ENCODE assay signal across 8 cellular contexts in genomic region chr3:71087109-71088018, GRCh38.
DNase-seq lines count a peak whose midpoint lies in the region; ATAC-seq and TF ChIP-seq lines count a peak whose summit lies in the region.

No MANE protein-coding gene starts in this region.

- H3K4me1 ChIP-seq in CD4-positive, alpha-beta memory T cell (ENCODE audit: insufficient read depth, low read length) = peaks cover 89% of the 10 kb centered on the region
- H3K4me1 ChIP-seq in adipocyte (ENCODE audit: control insufficient read depth, insufficient read depth, low read length) = no peaks in the 10 kb centered on the region
- peaks cover 0 to 31% (median 7%) of the 10 kb centered on the region in 9 donors for H3K4me1 ChIP-seq in heart right ventricle

- CTCF ChIA-PET in CD4-positive, alpha-beta memory T cell (lab: Charles Lee; ENCODE audit: partially characterized antibody) = interaction anchor here (0.9 to 3.9 kb wide), 5 partner anchors 10 to 424 kb away, joined by 3 to 18 read pairs (median 4); no protein-coding TSS in a partner anchor

- no peak overlapping the region for H3K9ac ChIP-seq in adipocyte (ENCODE audit: low read length)

- H3K9me3 Mint-ChIP-seq in CD4-positive, alpha-beta memory T cell = peaks cover 0 to 4% (median 2%) of the 10 kb centered on the region in 8 donors

- H3K4me3 ChIP-seq in CD4-positive, alpha-beta memory T cell (ENCODE audit: low read length in 2 of 2) = peak overlapping the region in 1 of 2 donors; percentile 36
- H3K4me3 ChIP-seq in adipocyte (ENCODE audit: low read length) (no peak overlapping the region), heart right ventricle (no peak overlapping the region)

- intact Hi-C loops in CD4-positive, alpha-beta memory T cell (cut with micrococcal nuclease) = loop anchor here (1.0 kb wide), 3 partner anchors 8 to 43 kb away; no protein-coding TSS in a partner anchor
- intact Hi-C loops in heart right ventricle (cut with DNase I) = loop anchor here in 1 of 10 donors (10.0 kb wide), 1 partner anchor 533 kb away; no protein-coding TSS in a partner anchor

- peak overlapping the region; percentile 65 to 91 (median 77) for H3K4me3 Mint-ChIP-seq in CD4-positive, alpha-beta memory T cell

- WGBS in heart right ventricle, 2 donors = 89 to 91% methylated on average over 9 of the region's 9 CpGs

- no peaks in the 10 kb centered on the region for H3K9me3 ChIP-seq in CD4-positive, alpha-beta memory T cell (ENCODE audit: control insufficient read depth in 1 of 2, low read length in 2 of 2)
- H3K9me3 ChIP-seq in adipocyte (ENCODE audit: control insufficient read depth, low read length) (no peaks in the 10 kb centered on the region), heart right ventricle (no peaks in the 10 kb centered on the region)

- peaks cover 64 to 87% (median 76%) of the 10 kb centered on the region in 4 donors for H3K4me1 Mint-ChIP-seq in CD4-positive, alpha-beta memory T cell

- peak overlapping the region; percentile 88 to 98 (median 96) for H3K27ac Mint-ChIP-seq in CD4-positive, alpha-beta memory T cell

- peaks cover 45 to 48% of the 10 kb centered on the region in 2 donors for H3K36me3 Mint-ChIP-seq in CD4-positive, alpha-beta memory T cell

- no peaks in the 10 kb centered on the region for H3K36me3 ChIP-seq in CD4-positive, alpha-beta memory T cell (ENCODE audit: insufficient read depth, low read length)
- H3K36me3 ChIP-seq in adipocyte (ENCODE audit: control insufficient read depth, insufficient read depth, low read length, severe bottlenecking) (no peaks in the 10 kb centered on the region), heart right ventricle (peaks cover 0 to 3% (median 0%) of the 10 kb centered on the region in 9 donors)

- ATAC-seq in GM19463 (IDR thresholded peaks at IDR 0.05; ENCODE audit: unreplicated experiment) (peak; percentile 86), HG03457 (IDR thresholded peaks at IDR 0.05; ENCODE audit: unreplicated experiment) (peak; percentile 92), heart right ventricle (no peak)

- TF ChIP-seq CTCF in heart right ventricle (IDR thresholded peaks at IDR 0.05) = no peak

- no peaks in the 10 kb centered on the region for H3K27me3 Mint-ChIP-seq in CD4-positive, alpha-beta memory T cell

- no peaks in the 10 kb centered on the region for H3K27me3 ChIP-seq in CD4-positive, alpha-beta memory T cell (ENCODE audit: insufficient read depth, low read length)
- H3K27me3 ChIP-seq in adipocyte (replicated peaks; ENCODE audit: control insufficient read depth, insufficient read depth, low read length) (no peaks in the 10 kb centered on the region), heart right ventricle (no peaks in the 10 kb centered on the region)

- peak overlapping the region; percentile 59 for H3K27ac ChIP-seq in CD4-positive, alpha-beta memory T cell (ENCODE audit: low read depth, low read length)
- peak overlapping the region in 1 of 10 donors; percentile 29 for H3K27ac ChIP-seq in heart right ventricle

- peak; percentile 83 to 93 (median 90) for DNase-seq in CD4-positive, alpha-beta memory T cell
- DNase-seq in adipocyte (ENCODE audit: low read depth) = peak; percentile 58
- peak; percentile 48 for DNase-seq in stimulated activated naive CD4-positive, alpha-beta T cell treated with Interleukin-2 at 50 U/mL for 16 hours (lab: John Stamatoyannopoulos, UW)
- DNase-seq in midbrain (lab: John Stamatoyannopoulos, UW) = no peak
- DNase-seq in KG1 (lab: John Stamatoyannopoulos, UW) = no peak
- no peak for DNase-seq in heart right ventricle

- POLR2A ChIA-PET in CD4-positive, alpha-beta memory T cell (lab: Charles Lee; ENCODE audit: partially characterized antibody) = interaction anchor here (0.8 to 3.3 kb wide), 20 partner anchors 9 to 495 kb away, joined by 3 to 41 read pairs (median 6); no protein-coding TSS in a partner anchor

Comparison
In these comparisons a context has a peak if more than half of its experiments do, and no peak if none do; other contexts are left out.
1. DNase-seq: peak in CD4-positive, alpha-beta memory T cell (5 of 5), adipocyte (single experiment) and stimulated activated naive CD4-positive, alpha-beta T cell treated with Interleukin-2 at 50 U/mL for 16 hours (single experiment); none in midbrain (single experiment), KG1 (single experiment) and heart right ventricle (0 of 2).
2. ATAC-seq: peak in GM19463 (single experiment) and HG03457 (single experiment); none in heart right ventricle (0 of 8).